ENCODE assay signal across 21 cellular contexts in genomic region chr9:98792096-98792490, GRCh38. TPM values are rescaled to one million over a fixed set of nuclear protein-coding genes. Genes with fewer than 3 reads are reported as not detected.
DNase-seq lines count a peak whose midpoint lies in the region; ATAC-seq and TF ChIP-seq lines count a peak whose summit lies in the region.
"Had no signal": no experiment of that assay in that cellular context is flagged by ENCODE, and none has a peak within 500 bp of the region (broad histone marks: within the 10 kb centered on the region; RNA-seq: fewer than 3 reads in every experiment).

No MANE protein-coding gene starts in this region.

- H2BK15ac ChIP-seq in neuronal stem cell (ENCODE audit: low read length), result peak overlapping the region; percentile 22

- H3K14ac ChIP-seq in neuronal stem cell (ENCODE audit: low read length), result peak overlapping the region; percentile 66

- H3K18ac ChIP-seq in neuronal stem cell (ENCODE audit: low read length), result no peak overlapping the region

- H3K23ac ChIP-seq in neuronal stem cell (ENCODE audit: low read depth, low read length, poor library complexity), result no peak overlapping the region

- DNase-seq in G401 (ENCODE audit: low spot score) (peak; percentile 21), RWPE1 (ENCODE audit: low spot score) (no peak), neuronal stem cell (ENCODE audit: low spot score) (no peak), T-helper 1 cell (no peak)
- DNase-seq: activated CD4-positive, alpha-beta T cell treated with anti-CD3 and anti-CD28 coated beads, Interleukin-2, amount 50 U/mL, for 48 hours; anterior cingulate cortex; DMS79; gastrocnemius medialis; hippocampal formation; natural killer cell; NCI-H1048; NCI-H1694; NCI-H2171; NCI-H510A; SIG-M5; stimulated activated naive CD4-positive, alpha-beta T cell had no signal

- TF ChIP-seq CTCF in RWPE1 (conservative IDR thresholded peaks at IDR 0.05; ENCODE audit: low read depth), result no peak

- peaks cover 15% of the 10 kb centered on the region; the same call in 1 of the 2 replicates for H3K4me1 ChIP-seq in iPS-20b (ENCODE audit: insufficient read depth, low read length)
- H3K4me1 ChIP-seq in neuronal stem cell (ENCODE audit: control insufficient read depth in 2 of 2, insufficient read depth in 1 of 2, low read depth in 1 of 2, low read length in 2 of 2), result peaks cover 7 to 23% of the 10 kb centered on the region in 2 donors

- H2BK120ac ChIP-seq in neuronal stem cell (ENCODE audit: low read depth, low read length), result no peak overlapping the region

- H4K91ac ChIP-seq in neuronal stem cell (ENCODE audit: low read depth, low read length, poor library complexity), result no peak overlapping the region

- H2AK5ac ChIP-seq in neuronal stem cell (ENCODE audit: low read depth, low read length), result peak overlapping the region; percentile 67

- H3K27me3 ChIP-seq in iPS-20b (ENCODE audit: insufficient read depth, low read length) (peaks cover 3% of the 10 kb centered on the region), neuronal stem cell (ENCODE audit: control insufficient read depth in 3 of 3, insufficient read depth in 3 of 3, low read depth in 1 of 3, low read length in 3 of 3) (peaks cover 0 to 2% (median 0%) of the 10 kb centered on the region in 3 experiments)
- H3K27me3 ChIP-seq: gastrocnemius medialis, suprapubic skin had no signal

- peaks cover 4% of the 10 kb centered on the region for H3K79me1 ChIP-seq in neuronal stem cell (ENCODE audit: low read depth, low read length)

- H2BK5ac ChIP-seq in neuronal stem cell (ENCODE audit: low read length), result peak overlapping the region; percentile 27

- H2AFZ ChIP-seq in neuronal stem cell (ENCODE audit: low read length), result no peak overlapping the region

- no peak overlapping the region for H2BK12ac ChIP-seq in neuronal stem cell (ENCODE audit: low read length)

- H3K9me3 ChIP-seq in iPS-20b (ENCODE audit: insufficient read depth, low read depth, low read length) (no peaks in the 10 kb centered on the region), neuronal stem cell (replicated peaks in 1 of 2; ENCODE audit: control insufficient read depth in 2 of 2, insufficient read depth in 1 of 2, low read depth in 1 of 2, low read length in 2 of 2) (no peaks in the 10 kb centered on the region)
- H3K9me3 ChIP-seq: gastrocnemius medialis, suprapubic skin had no signal

- POLR2A ChIA-PET in RWPE1 (lab: Yijun Ruan, JAX; ENCODE audit: low non-redundant PET), result no interaction called here

- no peak overlapping the region for H3K4me3 ChIP-seq in iPS-20b (ENCODE audit: low read length)
- no peak overlapping the region for H3K4me3 ChIP-seq in neuronal stem cell (ENCODE audit: low read length in 2 of 2)
- H3K4me3 ChIP-seq: gastrocnemius medialis, suprapubic skin had no signal

- peak overlapping the region; percentile 31; the same call in 1 of the 2 replicates for H3K9ac ChIP-seq in iPS-20b (ENCODE audit: low read depth, low read length)
- H3K9ac ChIP-seq in neuronal stem cell (ENCODE audit: low read depth, low read length, poor library complexity), result peak overlapping the region; percentile 70

- in situ Hi-C loops in G401 (cut with HindIII; ENCODE audit: low sequenced_read_pairs), result no loop called here

- CTCF ChIA-PET in RWPE1 (lab: Yijun Ruan, JAX), result interaction anchor here (0.6 to 2.6 kb wide), 7 partner anchors 10 to 476 kb away, joined by 3 to 10 read pairs (median 5); no protein-coding TSS in a partner anchor

- H3K4ac ChIP-seq in neuronal stem cell (ENCODE audit: low read length), result no peak overlapping the region

- ATAC-seq in HG03045 (IDR thresholded peaks at IDR 0.05; ENCODE audit: unreplicated experiment) (no peak), GM18867 (IDR thresholded peaks at IDR 0.05; ENCODE audit: unreplicated experiment) (no peak), GM18502 (IDR thresholded peaks at IDR 0.05; ENCODE audit: poor library complexity, unreplicated experiment) (no peak)
- ATAC-seq: gastrocnemius medialis, natural killer cell had no signal

- WGBS in neuronal stem cell (ENCODE audit: extremely low coverage in 2 of 2, insufficient read length in 2 of 2, insufficient replicate concordance in 1 of 2), 2 donors, result no CpG with 5 or more reads among the region's 7 CpGs

- H4K8ac ChIP-seq in neuronal stem cell (ENCODE audit: low read depth, low read length), result no peak overlapping the region

- no peak overlapping the region for H3K4me2 ChIP-seq in neuronal stem cell (ENCODE audit: insufficient read depth, low read length, poor library complexity, severe bottlenecking)

- peaks cover 21% of the 10 kb centered on the region for H3K36me3 ChIP-seq in iPS-20b (ENCODE audit: insufficient read depth, low read depth, low read length)
- H3K36me3 ChIP-seq in neuronal stem cell (replicated peaks in 1 of 2; ENCODE audit: control insufficient read depth in 2 of 2, insufficient read depth in 2 of 2, low read length in 2 of 2), result peaks cover 14 to 34% of the 10 kb centered on the region in 2 donors
- H3K36me3 ChIP-seq: gastrocnemius medialis, suprapubic skin had no signal

- peak overlapping the region; percentile 63 for H3K27ac ChIP-seq in RWPE1
- H3K27ac ChIP-seq in iPS-20b (ENCODE audit: low read length), result peak overlapping the region; percentile 1
- H3K27ac ChIP-seq in neuronal stem cell (replicated peaks; ENCODE audit: low read length), result no peak overlapping the region

RNA-seq across cellular contexts. Expression of gene ANKS6, which starts 4.3 kb away (rescaled TPM):
- 55.6 and 59.3 TPM in 2 replicates for total RNA-seq in G401 (2014; rRNA removed; shearing (Covaris generic))
- 31.8 TPM for polyA plus RNA-seq in neuronal stem cell (2013, experiment 1 of 2)
- polyA plus RNA-seq in neuronal stem cell (2013, experiment 2 of 2), result 30.2 TPM

RNA-seq across cellular contexts. Expression of gene GALNT12, which starts 15.4 kb away (rescaled TPM):
- 5.6 and 9.5 TPM in 2 replicates for total RNA-seq in G401 (2014; rRNA removed; shearing (Covaris generic))
- 18.8 TPM for polyA plus RNA-seq in neuronal stem cell (2013, experiment 1 of 2)
- polyA plus RNA-seq in neuronal stem cell (2013, experiment 2 of 2), result 18.5 TPM
